8 cellular contexts compared by ENCODE assay signal in genomic region chr2:109612991-109613921, GRCh38. TPM values are rescaled to one million over a fixed set of nuclear protein-coding genes. Genes with fewer than 3 reads are reported as not detected.
DNase-seq lines count a peak whose midpoint lies in the region; ATAC-seq and TF ChIP-seq lines count a peak whose summit lies in the region.

No MANE protein-coding gene starts in this region.

- H3K27ac Mint-ChIP-seq in natural killer cell, result peak overlapping the region; percentile 4 to 42

- H3K27me3 Mint-ChIP-seq in natural killer cell (ENCODE audit: low read depth in 2 of 2), result peaks cover 38 to 54% of the 10 kb centered on the region in 2 donors

- H3K4me3 Mint-ChIP-seq in natural killer cell, result peak overlapping the region; percentile 78

- H3K9me3 Mint-ChIP-seq in natural killer cell, result peaks cover 3% of the 10 kb centered on the region in 2 donors

- H3K4me1 Mint-ChIP-seq in natural killer cell, result peaks cover 5 to 7% of the 10 kb centered on the region in 2 donors

- peak; percentile 18 for ATAC-seq in GM18870 (IDR thresholded peaks at IDR 0.05; ENCODE audit: unreplicated experiment)
- peak; percentile 17 for ATAC-seq in HG03342 (IDR thresholded peaks at IDR 0.05; ENCODE audit: unreplicated experiment)
- no peak for ATAC-seq in natural killer cell

- intact Hi-C loops in natural killer cell (cut with micrococcal nuclease), result no loop called here

- peak overlapping the region; percentile 74 for H3K4me3 ChIP-seq in WI38 (ENCODE audit: low read depth, low read length)
- peak overlapping the region; percentile 69 to 84 for H3K4me3 ChIP-seq in foreskin fibroblast (ENCODE audit: low read depth in 1 of 2, low read length in 2 of 2)

- TF ChIP-seq CTCF in WI38 (IDR thresholded peaks at IDR 0.05; ENCODE audit: low read depth, low read length) (no peak), foreskin fibroblast (IDR thresholded peaks at IDR 0.05; ENCODE audit: low read depth, low read length) (no peak), natural killer cell (IDR thresholded peaks at IDR 0.05) (no peak)

- H3K36me3 Mint-ChIP-seq in natural killer cell, result no peaks in the 10 kb centered on the region

- DNase-seq in AG20443 (ENCODE audit: low spot score), result peak; percentile 69
- peak; percentile 33 to 70 for DNase-seq in foreskin fibroblast
- DNase-seq in natural killer cell, result no peak
- DNase-seq in NCI-H1436 treated with DMSO at 0.1 percent for 48 hours (lab: John Stamatoyannopoulos, UW), result no peak
- no peak for DNase-seq in NCI-H510A treated with DMSO at 0.1 percent for 48 hours (lab: John Stamatoyannopoulos, UW)

RNA-seq across cellular contexts. Expression of gene SEPTIN10, which starts 0.5 kb away (rescaled TPM):
- 1 to 10 TPM in 1 of 3 donors, under 1 TPM in 2; 0.25 to 2.6 (median 0.33) TPM for total RNA-seq in natural killer cell

RNA-seq across cellular contexts. Expression of gene SOWAHC, which starts 0.9 kb away (rescaled TPM):
- under 1 TPM; 0.16 to 0.32 (median 0.23) TPM for total RNA-seq in natural killer cell

Comparison
In these comparisons a context has a peak if more than half of its experiments do, and no peak if none do; other contexts are left out.
1. DNase-seq: peak in AG20443 (single experiment) and foreskin fibroblast (2 of 2); none in natural killer cell (single experiment), NCI-H1436 treated with DMSO at 0.1 percent for 48 hours (single experiment) and NCI-H510A treated with DMSO at 0.1 percent for 48 hours (single experiment).
2. ATAC-seq: peak in GM18870 (single experiment) and HG03342 (single experiment); none in natural killer cell (0 of 3).